9 cellular contexts compared by ENCODE assay signal in genomic region chr1:156592158-156592909, GRCh38. TPM values are rescaled to one million over a fixed set of nuclear protein-coding genes. Genes with fewer than 3 reads are reported as not detected.
DNase-seq lines count a peak whose midpoint lies in the region; ATAC-seq and TF ChIP-seq lines count a peak whose summit lies in the region.
"Had no signal": no experiment of that assay in that cellular context is flagged by ENCODE, and none has a peak within 500 bp of the region (broad histone marks: within the 10 kb centered on the region; RNA-seq: fewer than 3 reads in every experiment).

No MANE protein-coding gene starts in this region.

- no peak for TF ChIP-seq RAD21 in liver (IDR thresholded peaks at IDR 0.05)

- H3K4me3 ChIP-seq in ascending aorta (peak overlapping the region; percentile 80 to 94), liver (ENCODE audit: low read depth in 1 of 3, low read length in 3 of 3) (peak overlapping the region; percentile 57 to 83 (median 72)), transverse colon (peak overlapping the region; percentile 61 to 97 (median 78))

- no peak for DNase-seq in activated T-cell treated with anti-CD3 and anti-CD28 coated beads, Interleukin-2, amount 50 U/mL, for 4 hours
- DNase-seq in activated T-cell treated with anti-CD3 and anti-CD28 coated beads, Interleukin-2, amount 50 U/mL, for 1 hour: no peak
- DNase-seq in ascending aorta (ENCODE audit: low spot score in 2 of 2) (peak in 1 of 2 donors; percentile 48), transverse colon (no peak), dermis blood vessel endothelial cell (no peak), NCI-H1417 (lab: John Stamatoyannopoulos, UW) (no peak)

- peaks cover 10% of the 10 kb centered on the region for H3K4me1 Mint-ChIP-seq in activated T-cell treated with anti-CD3 and anti-CD28 coated beads, Interleukin-2, amount 50 U/mL, for 4 hours (ENCODE audit: low read depth)

- peak overlapping the region; percentile 84 for H3K4me3 Mint-ChIP-seq in activated T-cell treated with anti-CD3 and anti-CD28 coated beads, Interleukin-2, amount 50 U/mL, for 4 hours

- WGBS in liver: 65% methylated on average over 16 of the region's 16 CpGs
- 53 to 80% methylated on average over 3 to 13 of the region's 16 CpGs for WGBS in transverse colon (ENCODE audit: low coverage in 1 of 2), 2 donors

- TF ChIP-seq CTCF in ascending aorta (IDR thresholded peaks at IDR 0.05): no peak
- no peak for TF ChIP-seq CTCF in liver (IDR thresholded peaks at IDR 0.05; ENCODE audit: low read depth, low read length, missing input control)
- TF ChIP-seq CTCF in transverse colon (IDR thresholded peaks at IDR 0.05): no peak

- H3K4me1 ChIP-seq in ascending aorta (peaks cover 4 to 10% of the 10 kb centered on the region in 2 donors), liver (ENCODE audit: control insufficient read depth in 4 of 4, insufficient read depth in 4 of 4, low read length in 3 of 4) (peaks cover 3 to 15% (median 9%) of the 10 kb centered on the region in 4 donors), transverse colon (peaks cover 9 to 14% (median 11%) of the 10 kb centered on the region in 4 donors)

- no peak for TF ChIP-seq EP300 in transverse colon (IDR thresholded peaks at IDR 0.05; ENCODE audit: low read depth)

- no peaks in the 10 kb centered on the region for H3K9me3 Mint-ChIP-seq in activated T-cell treated with anti-CD3 and anti-CD28 coated beads, Interleukin-2, amount 50 U/mL, for 4 hours

- H3K27ac ChIP-seq in ascending aorta (peak overlapping the region; percentile 82 to 83), liver (ENCODE audit: low read depth in 1 of 2, low read length in 2 of 2) (peak overlapping the region; percentile 66 to 77), transverse colon (peak overlapping the region; percentile 87 to 94 (median 91))

- in situ Hi-C loops in transverse colon (cut with MboI; ENCODE audit: low pct_ligation_motif_present in 1 of 4, low pct_unique_long_range_greater_than_20kb in 1 of 4, low sequenced_read_pairs in 3 of 4): no loop called here

- H3K27me3 ChIP-seq in ascending aorta (no peaks in the 10 kb centered on the region), liver (ENCODE audit: control insufficient read depth in 4 of 4, insufficient read depth in 4 of 4, low read length in 3 of 4) (no peaks in the 10 kb centered on the region), transverse colon (no peaks in the 10 kb centered on the region)

- TF ChIP-seq POLR2A in transverse colon (IDR thresholded peaks at IDR 0.05): no peak

- no peak for ATAC-seq in activated T-cell treated with anti-CD3 and anti-CD28 coated beads, Interleukin-2, amount 50 U/mL, for 4 hours
- no peak for ATAC-seq in HG03469 (IDR thresholded peaks at IDR 0.05; ENCODE audit: unreplicated experiment)

- H3K9ac ChIP-seq in liver (ENCODE audit: low read depth in 1 of 2, low read length in 2 of 2): peak overlapping the region; percentile 60 to 68

- peaks cover 22% of the 10 kb centered on the region for H3K36me3 Mint-ChIP-seq in activated T-cell treated with anti-CD3 and anti-CD28 coated beads, Interleukin-2, amount 50 U/mL, for 4 hours (ENCODE audit: insufficient read depth)

- H3K9me3 ChIP-seq in ascending aorta: no peaks in the 10 kb centered on the region
- H3K9me3 ChIP-seq in liver (ENCODE audit: control insufficient read depth in 4 of 4, low read length in 3 of 4): no peaks in the 10 kb centered on the region
- no peaks in the 10 kb centered on the region for H3K9me3 ChIP-seq in transverse colon

- intact Hi-C loops in ascending aorta (cut with DNase I): no loop called here
- intact Hi-C loops in transverse colon (cut with DNase I; ENCODE audit: low total_unique reads): no loop called here

- H3K27me3 Mint-ChIP-seq in activated T-cell treated with anti-CD3 and anti-CD28 coated beads, Interleukin-2, amount 50 U/mL, for 4 hours (ENCODE audit: low read depth): no peaks in the 10 kb centered on the region

- H3K36me3 ChIP-seq in ascending aorta (peaks cover 3 to 30% of the 10 kb centered on the region in 2 donors), liver (ENCODE audit: control insufficient read depth in 4 of 4, insufficient read depth in 3 of 4, low read depth in 1 of 4, low read length in 3 of 4) (peaks cover 6 to 28% (median 13%) of the 10 kb centered on the region in 4 donors), transverse colon (peaks cover 0 to 9% (median 0%) of the 10 kb centered on the region in 4 donors)

TF ChIP-seq in liver, 16 proteins besides CTCF, POLR2A, EP300 and RAD21 (continues in another document):
- no peak for TF ChIP-seq FOXA1 (IDR thresholded peaks at IDR 0.05)
- TF ChIP-seq, protein P1, sequence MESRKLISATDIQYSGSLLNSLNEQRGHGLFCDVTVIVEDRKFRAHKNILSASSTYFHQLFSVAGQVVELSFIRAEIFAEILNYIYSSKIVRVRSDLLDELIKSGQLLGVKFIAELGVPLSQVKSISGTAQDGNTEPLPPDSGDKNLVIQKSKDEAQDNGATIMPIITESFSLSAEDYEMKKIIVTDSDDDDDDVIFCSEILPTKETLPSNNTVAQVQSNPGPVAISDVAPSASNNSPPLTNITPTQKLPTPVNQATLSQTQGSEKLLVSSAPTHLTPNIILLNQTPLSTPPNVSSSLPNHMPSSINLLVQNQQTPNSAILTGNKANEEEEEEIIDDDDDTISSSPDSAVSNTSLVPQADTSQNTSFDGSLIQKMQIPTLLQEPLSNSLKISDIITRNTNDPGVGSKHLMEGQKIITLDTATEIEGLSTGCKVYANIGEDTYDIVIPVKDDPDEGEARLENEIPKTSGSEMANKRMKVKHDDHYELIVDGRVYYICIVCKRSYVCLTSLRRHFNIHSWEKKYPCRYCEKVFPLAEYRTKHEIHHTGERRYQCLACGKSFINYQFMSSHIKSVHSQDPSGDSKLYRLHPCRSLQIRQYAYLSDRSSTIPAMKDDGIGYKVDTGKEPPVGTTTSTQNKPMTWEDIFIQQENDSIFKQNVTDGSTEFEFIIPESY (IDR thresholded peaks at IDR 0.05): no peak
- TF ChIP-seq HNF4G (IDR thresholded peaks at IDR 0.05): no peak
- no peak for TF ChIP-seq YY1 (IDR thresholded peaks at IDR 0.05)
- no peak for TF ChIP-seq SP1 (IDR thresholded peaks at IDR 0.05)
- TF ChIP-seq FOXA2 (IDR thresholded peaks at IDR 0.05): no peak
- no peak for TF ChIP-seq NR2F2 (IDR thresholded peaks at IDR 0.05)
- TF ChIP-seq EGR1 (IDR thresholded peaks at IDR 0.05; ENCODE audit: low read depth in 2 of 2): no peak
- no peak for TF ChIP-seq MAX (IDR thresholded peaks at IDR 0.05)
- no peak for TF ChIP-seq TAF1 (conservative IDR thresholded peaks at IDR 0.05)
- no peak for TF ChIP-seq HNF4A (conservative IDR thresholded peaks at IDR 0.05)

RNA-seq across cellular contexts. Expression of gene NAXE, which starts 0.8 kb away (rescaled TPM):
- total RNA-seq in activated T-cell treated with anti-CD3 and anti-CD28 coated beads, Interleukin-2, amount 50 U/mL, for 4 hours: 100 to 1,000 TPM in 1 of 3 donors, 10 to 100 TPM in 2; 80.3 to 102 (median 83.7) TPM
- total RNA-seq in ascending aorta: 85.3 TPM
- 10 to 100 TPM; 20.6 to 35.0 TPM for total RNA-seq in liver
- 10 to 100 TPM; 58.9 to 73.8 TPM for polyA plus RNA-seq in liver
- 100 to 1,000 TPM in 1 of 4 donors, 10 to 100 TPM in 3; 25.1 to 104 (median 77.5) TPM for total RNA-seq in transverse colon
- total RNA-seq in dermis blood vessel endothelial cell: 77.6 and 95.1 TPM in 2 replicates

RNA-seq across cellular contexts. Expression of gene GPATCH4, which starts 8.9 kb away (rescaled TPM):
- total RNA-seq in activated T-cell treated with anti-CD3 and anti-CD28 coated beads, Interleukin-2, amount 50 U/mL, for 4 hours: 100 to 1,000 TPM; 171 to 190 (median 174) TPM
- total RNA-seq in ascending aorta (29.4 TPM), liver (10 to 100 TPM in 1 of 2 donors, 1 to 10 TPM in 1; 7.6 to 18.7 TPM), transverse colon (100 to 1,000 TPM in 1 of 4 donors, 10 to 100 TPM in 3; 12.4 to 113 (median 28.9) TPM), dermis blood vessel endothelial cell (16.7 and 28.2 TPM in 2 replicates)
- polyA plus RNA-seq in liver: 10 to 100 TPM; 13.8 to 23.6 TPM

RNA-seq across cellular contexts. Expression of gene TTC24, which starts 12.8 kb away (rescaled TPM):
- 10 to 100 TPM in 1 of 3 donors, 1 to 10 TPM in 2; 2.9 to 10.9 (median 5.4) TPM for total RNA-seq in activated T-cell treated with anti-CD3 and anti-CD28 coated beads, Interleukin-2, amount 50 U/mL, for 4 hours
- total RNA-seq in ascending aorta: not detected
- under 1 TPM; 0.08 to 0.14 TPM for total RNA-seq in liver
- under 1 TPM in 1 of 2 donors, not detected in 1; 0.10 TPM for polyA plus RNA-seq in liver
- total RNA-seq in transverse colon: not detected
- not detected in 2 replicates for total RNA-seq in dermis blood vessel endothelial cell
- total RNA-seq: dermis microvascular lymphatic vessel endothelial cell had no signal

RNA-seq across cellular contexts. Expression of gene IQGAP3, which starts 20.0 kb away (rescaled TPM):
- total RNA-seq in activated T-cell treated with anti-CD3 and anti-CD28 coated beads, Interleukin-2, amount 50 U/mL, for 4 hours: under 1 TPM; 0.18 to 0.38 (median 0.37) TPM
- total RNA-seq in ascending aorta (not detected), liver (1 to 10 TPM in 1 of 2 donors, under 1 TPM in 1; under 0.01 to 8.5 TPM), transverse colon (1 to 10 TPM; 1.7 to 9.4 (median 2.9) TPM), dermis blood vessel endothelial cell (7.3 and 37.9 TPM in 2 replicates)
- under 1 TPM; 0.11 to 0.75 TPM for polyA plus RNA-seq in liver

RNA-seq across cellular contexts. Expression of gene HAPLN2, which starts 26.9 kb away (rescaled TPM):
- total RNA-seq in activated T-cell treated with anti-CD3 and anti-CD28 coated beads, Interleukin-2, amount 50 U/mL, for 4 hours: not detected
- total RNA-seq in ascending aorta (1.4 TPM), liver (under 1 TPM in 1 of 2 donors, not detected in 1; 0.08 TPM), transverse colon (1 to 10 TPM in 1 of 4 donors, under 1 TPM in 1, not detected in 2; 0.55 to 1.9 TPM), dermis blood vessel endothelial cell (not detected in 2 replicates)
- under 1 TPM in 1 of 2 donors, not detected in 1; 0.03 TPM for polyA plus RNA-seq in liver
- total RNA-seq: dermis microvascular lymphatic vessel endothelial cell had no signal
